1 cellular context compared by ENCODE assay signal in the genomic region with DNA sequence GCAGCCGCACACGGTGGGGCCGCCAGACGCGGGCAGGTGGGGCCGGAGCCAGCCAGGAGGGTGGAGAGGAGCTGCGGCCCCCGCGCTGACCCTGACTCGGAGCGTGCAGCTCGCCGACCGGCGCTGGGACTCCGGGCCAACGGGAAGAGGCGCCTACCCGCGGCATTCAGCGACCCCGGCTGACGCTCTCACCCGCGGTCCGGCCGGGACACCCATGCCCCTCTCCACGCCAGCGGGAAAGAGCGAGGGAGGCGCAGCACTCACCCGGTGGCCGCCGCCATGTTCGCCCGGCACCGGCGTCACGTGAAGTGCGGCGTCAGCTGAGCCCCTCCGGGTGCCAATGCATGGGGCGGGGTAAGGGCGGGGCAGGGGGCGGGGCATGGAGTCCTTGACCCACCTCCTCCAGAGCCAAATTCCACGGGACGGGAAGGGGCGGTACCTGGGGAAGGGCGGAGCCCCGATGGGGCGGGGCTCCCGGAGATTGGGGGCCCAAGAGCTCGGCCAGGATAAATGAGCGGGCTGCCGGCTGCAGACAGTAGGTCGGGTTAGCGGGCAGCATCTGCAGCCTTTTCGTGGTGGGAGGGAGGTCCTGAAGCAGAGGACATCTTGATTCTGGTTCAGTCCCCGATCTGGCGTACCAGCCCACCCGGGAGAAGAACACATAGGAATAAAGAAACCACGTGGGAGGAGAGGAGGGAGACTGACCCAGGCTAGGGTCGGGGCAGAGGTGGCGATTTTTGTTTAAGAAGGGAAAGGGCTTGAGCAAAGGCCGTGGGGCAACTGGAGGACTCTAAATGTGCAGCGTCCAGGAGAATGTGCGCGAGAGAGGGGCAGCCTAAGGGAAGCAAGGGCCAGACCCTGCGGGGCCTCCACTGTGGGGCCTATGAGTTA.
TF ChIP-seq lines count a peak whose summit lies in the region.

Gene PEPD (minus strand): TSS at position 312 of the 891 bp plus-strand sequence. CDS start 31 bp downstream, at position 281.

TF ChIP-seq in SK-N-SH, 30 proteins besides CTCF, POLR2A, EP300 and RAD21 (continued from another document):
- TF ChIP-seq ZBTB33 (IDR thresholded peaks at IDR 0.05; ENCODE audit: borderline replicate concordance, low read depth) (no peak), FOXM1 (IDR thresholded peaks at IDR 0.05; ENCODE audit: low read depth) (no peak), USF1 (IDR thresholded peaks at IDR 0.05; ENCODE audit: borderline replicate concordance, low read depth) (peak; percentile 96), TCF12 (IDR thresholded peaks at IDR 0.05) (no peak), MEF2A (IDR thresholded peaks at IDR 0.05; ENCODE audit: borderline replicate concordance, low read depth) (no peak), MXI1 (IDR thresholded peaks at IDR 0.05; ENCODE audit: low read depth, low read length) (peak; percentile 90)
- TF ChIP-seq, protein P1, sequence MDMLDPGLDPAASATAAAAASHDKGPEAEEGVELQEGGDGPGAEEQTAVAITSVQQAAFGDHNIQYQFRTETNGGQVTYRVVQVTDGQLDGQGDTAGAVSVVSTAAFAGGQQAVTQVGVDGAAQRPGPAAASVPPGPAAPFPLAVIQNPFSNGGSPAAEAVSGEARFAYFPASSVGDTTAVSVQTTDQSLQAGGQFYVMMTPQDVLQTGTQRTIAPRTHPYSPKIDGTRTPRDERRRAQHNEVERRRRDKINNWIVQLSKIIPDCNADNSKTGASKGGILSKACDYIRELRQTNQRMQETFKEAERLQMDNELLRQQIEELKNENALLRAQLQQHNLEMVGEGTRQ (IDR thresholded peaks at IDR 0.05; ENCODE audit: borderline replicate concordance, low read depth, low read length), result peak; percentile 95
